8 cellular contexts compared by ENCODE assay signal in the genomic region with DNA sequence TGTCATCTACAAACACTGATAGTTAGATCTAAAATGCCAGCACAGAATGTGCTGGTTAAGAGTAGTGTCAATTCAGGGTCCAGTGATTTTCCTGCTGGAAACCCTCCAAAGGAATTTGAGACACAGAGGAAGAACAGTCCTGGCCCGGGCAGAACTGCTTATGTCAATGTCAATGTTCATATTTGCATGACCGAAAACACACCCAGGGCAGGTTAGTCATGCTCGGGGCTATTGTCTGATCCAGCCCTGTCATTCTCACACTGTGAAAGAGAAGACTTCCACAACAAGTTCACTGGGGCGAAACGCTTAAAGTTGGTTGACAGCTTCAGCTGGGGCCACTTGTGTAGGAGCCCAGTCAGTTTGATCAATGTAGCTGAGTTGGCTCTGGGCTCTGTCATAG.
DNase-seq lines count a peak whose midpoint lies in the region; ATAC-seq and TF ChIP-seq lines count a peak whose summit lies in the region.

No MANE protein-coding gene starts in this region.

- ATAC-seq in HG02610 (IDR thresholded peaks at IDR 0.05; ENCODE audit: unreplicated experiment) (peak; percentile 93), left colon (peak; percentile 99)
- ATAC-seq in CD8-positive, alpha-beta T cell: no peak

- H3K27me3 ChIP-seq in CD8-positive, alpha-beta T cell (ENCODE audit: insufficient read depth, low read length): no peaks in the 10 kb centered on the region

- H3K27ac Mint-ChIP-seq in CD8-positive, alpha-beta T cell: no peak overlapping the region
- H3K27ac Mint-ChIP-seq in activated T-helper 2 cell treated with anti-CD3 and anti-CD28 coated beads, Interferon-gamma antibody, Interleukin-2, Interleukin-4, amounts not matched to agents 10 μg/mL and 5 μg/mL and 100 μg/mL, durations not matched to agents 14 hours and 24 hours and 36 hours: no peak overlapping the region
- no peak overlapping the region for H3K27ac Mint-ChIP-seq in activated T-cell treated with anti-CD3 and anti-CD28 coated beads, Interleukin-2, amount 50 U/mL, for 24 hours

- POLR2A ChIA-PET in CD8-positive, alpha-beta T cell (lab: Charles Lee): no interaction called here

- no peaks in the 10 kb centered on the region for H3K4me1 Mint-ChIP-seq in CD8-positive, alpha-beta T cell (ENCODE audit: low read depth)
- H3K4me1 Mint-ChIP-seq in activated T-helper 2 cell treated with anti-CD3 and anti-CD28 coated beads, Interferon-gamma antibody, Interleukin-2, Interleukin-4, amounts not matched to agents 10 μg/mL and 5 μg/mL and 100 μg/mL, durations not matched to agents 14 hours and 24 hours and 36 hours (ENCODE audit: low read depth): no peaks in the 10 kb centered on the region
- no peaks in the 10 kb centered on the region for H3K4me1 Mint-ChIP-seq in activated T-cell treated with anti-CD3 and anti-CD28 coated beads, Interleukin-2, amount 50 U/mL, for 24 hours (ENCODE audit: low read depth)

- no peaks in the 10 kb centered on the region for H3K9me3 Mint-ChIP-seq in CD8-positive, alpha-beta T cell
- H3K9me3 Mint-ChIP-seq in activated T-helper 2 cell treated with anti-CD3 and anti-CD28 coated beads, Interferon-gamma antibody, Interleukin-2, Interleukin-4, amounts not matched to agents 10 μg/mL and 5 μg/mL and 100 μg/mL, durations not matched to agents 14 hours and 24 hours and 36 hours: no peaks in the 10 kb centered on the region
- no peaks in the 10 kb centered on the region for H3K9me3 Mint-ChIP-seq in activated T-cell treated with anti-CD3 and anti-CD28 coated beads, Interleukin-2, amount 50 U/mL, for 24 hours

- no peak for TF ChIP-seq CTCF in GM13977 (IDR thresholded peaks at IDR 0.05; ENCODE audit: extremely low read depth, insufficient read depth, missing control alignments)
- no peak for TF ChIP-seq CTCF in CD8-positive, alpha-beta T cell (IDR thresholded peaks at IDR 0.05)

- intact Hi-C loops in left colon (cut with DNase I, micrococcal nuclease): no loop called here
- intact Hi-C loops in CD8-positive, alpha-beta T cell (cut with DNase I, micrococcal nuclease): no loop called here
- intact Hi-C loops in activated T-helper 2 cell treated with anti-CD3 and anti-CD28 coated beads, Interferon-gamma antibody, Interleukin-2, Interleukin-4, amounts not matched to agents 10 μg/mL and 5 μg/mL and 100 μg/mL, durations not matched to agents 14 hours and 24 hours and 36 hours (cut with micrococcal nuclease): no loop called here

- no peaks in the 10 kb centered on the region for H3K4me1 ChIP-seq in CD8-positive, alpha-beta T cell (ENCODE audit: insufficient read depth, low read length)

- H3K27me3 Mint-ChIP-seq in CD8-positive, alpha-beta T cell (ENCODE audit: low read depth): peaks cover 3% of the 10 kb centered on the region
- peaks cover 6% of the 10 kb centered on the region for H3K27me3 Mint-ChIP-seq in activated T-helper 2 cell treated with anti-CD3 and anti-CD28 coated beads, Interferon-gamma antibody, Interleukin-2, Interleukin-4, amounts not matched to agents 10 μg/mL and 5 μg/mL and 100 μg/mL, durations not matched to agents 14 hours and 24 hours and 36 hours (ENCODE audit: low read depth)
- H3K27me3 Mint-ChIP-seq in activated T-cell treated with anti-CD3 and anti-CD28 coated beads, Interleukin-2, amount 50 U/mL, for 24 hours: peaks cover 4% of the 10 kb centered on the region

- H3K4me3 ChIP-seq in CD8-positive, alpha-beta T cell (ENCODE audit: low read depth, low read length): no peak overlapping the region

- DNase-seq in GM13977 (ENCODE audit: low spot score) (peak; percentile 54), NCI-H2107 treated with DMSO at 0.1 percent for 48 hours (lab: John Stamatoyannopoulos, UW; ENCODE audit: unreplicated experiment) (peak; percentile 19), left colon (peak; percentile 31 to 48), NCI-H2081 (lab: John Stamatoyannopoulos, UW) (no peak)
- no peak for DNase-seq in CD8-positive, alpha-beta T cell
- no peak for DNase-seq in activated T-helper 2 cell treated with anti-CD3 and anti-CD28 coated beads, Interferon-gamma antibody, Interleukin-2, Interleukin-4, amounts not matched to agents 10 μg/mL and 5 μg/mL and 100 μg/mL, durations not matched to agents 14 hours and 24 hours and 36 hours (ENCODE audit: low spot score)
- no peak for DNase-seq in activated T-cell treated with anti-CD3 and anti-CD28 coated beads, Interleukin-2, amount 50 U/mL, for 24 hours

- H3K9me3 ChIP-seq in CD8-positive, alpha-beta T cell (ENCODE audit: low read length): no peaks in the 10 kb centered on the region

- in situ Hi-C loops in GM13977 (cut with MboI; ENCODE audit: low pct_unique_long_range_greater_than_20kb, low sequenced_read_pairs, unreplicated experiment): no loop called here

- no peaks in the 10 kb centered on the region for H3K36me3 ChIP-seq in CD8-positive, alpha-beta T cell (ENCODE audit: insufficient read depth, low read length)

- CTCF ChIA-PET in CD8-positive, alpha-beta T cell (lab: Charles Lee): no interaction called here

- H3K27ac ChIP-seq in CD8-positive, alpha-beta T cell (ENCODE audit: low read depth, low read length): no peak overlapping the region

- H3K4me3 Mint-ChIP-seq in CD8-positive, alpha-beta T cell: no peak overlapping the region
- H3K4me3 Mint-ChIP-seq in activated T-helper 2 cell treated with anti-CD3 and anti-CD28 coated beads, Interferon-gamma antibody, Interleukin-2, Interleukin-4, amounts not matched to agents 10 μg/mL and 5 μg/mL and 100 μg/mL, durations not matched to agents 14 hours and 24 hours and 36 hours (ENCODE audit: low read depth): no peak overlapping the region
- H3K4me3 Mint-ChIP-seq in activated T-cell treated with anti-CD3 and anti-CD28 coated beads, Interleukin-2, amount 50 U/mL, for 24 hours: no peak overlapping the region

- no peaks in the 10 kb centered on the region for H3K36me3 Mint-ChIP-seq in CD8-positive, alpha-beta T cell
- no peaks in the 10 kb centered on the region for H3K36me3 Mint-ChIP-seq in activated T-helper 2 cell treated with anti-CD3 and anti-CD28 coated beads, Interferon-gamma antibody, Interleukin-2, Interleukin-4, amounts not matched to agents 10 μg/mL and 5 μg/mL and 100 μg/mL, durations not matched to agents 14 hours and 24 hours and 36 hours (ENCODE audit: low read depth)
- no peaks in the 10 kb centered on the region for H3K36me3 Mint-ChIP-seq in activated T-cell treated with anti-CD3 and anti-CD28 coated beads, Interleukin-2, amount 50 U/mL, for 24 hours (ENCODE audit: low read depth)

Comparison
In these comparisons a context has a peak if more than half of its experiments do, and no peak if none do; other contexts are left out.
1. DNase-seq: peak in GM13977 (single experiment), NCI-H2107 treated with DMSO at 0.1 percent for 48 hours (single experiment) and left colon (2 of 2); none in CD8-positive, alpha-beta T cell (0 of 7), activated T-helper 2 cell treated with anti-CD3 and anti-CD28 coated beads, Interferon-gamma antibody, Interleukin-2, Interleukin-4, amounts not matched to agents 10 μg/mL and 5 μg/mL and 100 μg/mL, durations not matched to agents 14 hours and 24 hours and 36 hours (single experiment), NCI-H2081 (0 of 2) and activated T-cell treated with anti-CD3 and anti-CD28 coated beads, Interleukin-2, amount 50 U/mL, for 24 hours (single experiment).